14 cellular contexts compared by ENCODE assay signal in the genomic region with DNA sequence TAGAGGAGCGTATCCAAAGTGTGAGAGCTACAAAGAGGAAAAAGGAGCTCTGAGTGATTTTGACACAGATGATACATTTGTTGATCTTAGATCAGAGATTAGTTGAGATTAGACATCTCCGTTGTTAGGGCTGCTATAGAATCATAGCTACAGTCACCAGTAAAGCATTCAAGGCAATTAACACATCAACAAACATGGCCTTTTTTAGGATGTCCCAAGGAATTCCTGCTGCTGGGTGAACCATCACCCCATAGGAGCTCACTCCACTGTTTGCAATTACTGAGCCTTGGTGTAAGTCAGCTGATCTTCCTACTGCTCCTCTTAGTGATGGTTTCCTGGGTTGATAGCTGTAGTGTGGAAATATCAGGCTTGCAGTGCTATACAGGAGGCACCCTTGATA. TPM values are rescaled to one million over a fixed set of nuclear protein-coding genes. Genes with fewer than 3 reads are reported as not detected.
DNase-seq lines count a peak whose midpoint lies in the region; TF ChIP-seq lines count a peak whose summit lies in the region.
"Had no signal": no experiment of that assay in that cellular context is flagged by ENCODE, and none has a peak within 500 bp of the region (broad histone marks: within the 10 kb centered on the region; RNA-seq: fewer than 3 reads in every experiment).

No MANE protein-coding gene starts in this region.

- H3K14ac ChIP-seq in trophoblast cell (ENCODE audit: low read length), result no peak overlapping the region

- 32% methylated on average over 2 of the region's 2 CpGs; no CpG with 5 or more reads in 1 of the 2 experiments for whole genome bisulfite sequencing in endodermal cell (ENCODE audit: insufficient coverage in 1 of 2, insufficient read length in 1 of 2), 2 experiments
- WGBS in trophoblast cell (ENCODE audit: extremely low coverage, insufficient coverage, insufficient read length), result no CpG with 5 or more reads among the region's 2 CpGs

- H2BK5ac ChIP-seq in trophoblast cell (ENCODE audit: low read depth, low read length, poor library complexity), result no peak overlapping the region

- DNase-seq in ELR (ENCODE audit: low read depth), result peak; percentile 78
- DNase-seq in NT2/D1 (ENCODE audit: low read depth, low spot score), result peak; percentile 89
- DNase-seq in endodermal cell, result peak; percentile 70
- DNase-seq in trophoblast cell, result peak; percentile 60 to 81
- no peak for DNase-seq in NCI-H187 treated with DMSO at 0.1 percent for 48 hours (lab: John Stamatoyannopoulos, UW)
- DNase-seq in NCI-H146 (lab: John Stamatoyannopoulos, UW), result no peak
- no peak for DNase-seq in activated CD4-positive, alpha-beta T cell treated with anti-CD3 and anti-CD28 coated beads for 48 hours
- DNase-seq: activated naive CD8-positive, alpha-beta T cell treated with anti-CD3 and anti-CD28 coated beads, Interleukin-2, amount 10 ng/mL, durations not matched to agents 7 days and 5 days; activated T-cell treated with anti-CD3 and anti-CD28 coated beads for 4 hours; Calu3; NCI-H446 treated with DMSO at 0.1 percent for 48 hours; small intestine had no signal

- H2AFZ ChIP-seq in trophoblast cell (ENCODE audit: insufficient read depth, low read length, poor library complexity), result no peak overlapping the region

- peaks cover 9% of the 10 kb centered on the region for H3K4me1 ChIP-seq in NT2/D1 (ENCODE audit: insufficient read depth, insufficient read length)
- peaks cover 11% of the 10 kb centered on the region for H3K4me1 ChIP-seq in endodermal cell (ENCODE audit: control insufficient read depth, insufficient read depth, low read length)
- no peaks in the 10 kb centered on the region for H3K4me1 ChIP-seq in trophoblast cell (ENCODE audit: control insufficient read depth in 1 of 2, insufficient read depth in 2 of 2, low read length in 2 of 2)

- H2BK120ac ChIP-seq in trophoblast cell (ENCODE audit: insufficient read depth, low read length, poor library complexity), result no peak overlapping the region

- H3K4me3 ChIP-seq in NT2/D1 (ENCODE audit: insufficient read length, low read depth) (no peak overlapping the region), endodermal cell (ENCODE audit: low read length) (no peak overlapping the region), trophoblast cell (ENCODE audit: low read depth, low read length) (no peak overlapping the region)

- no peaks in the 10 kb centered on the region for H3K36me3 Mint-ChIP-seq in endodermal cell (ENCODE audit: low read depth)
- H3K36me3 Mint-ChIP-seq: activated naive CD8-positive, alpha-beta T cell treated with anti-CD3 and anti-CD28 coated beads, Interleukin-2, amount 10 ng/mL, durations not matched to agents 7 days and 5 days had no signal

- no peaks in the 10 kb centered on the region for H3K9me3 ChIP-seq in NT2/D1 (ENCODE audit: insufficient read depth, low read length)
- H3K9me3 ChIP-seq in endodermal cell (ENCODE audit: control insufficient read depth, low read length), result no peaks in the 10 kb centered on the region
- H3K9me3 ChIP-seq in trophoblast cell (ENCODE audit: insufficient read depth, low read depth, low read length), result no peaks in the 10 kb centered on the region

- no peak overlapping the region for H3K23ac ChIP-seq in trophoblast cell (ENCODE audit: low read length)

- H3K27me3 ChIP-seq in NT2/D1 (ENCODE audit: insufficient read depth, insufficient read length), result no peaks in the 10 kb centered on the region
- H3K27me3 ChIP-seq in endodermal cell (ENCODE audit: control insufficient read depth, insufficient read depth, low read length, poor library complexity, severe bottlenecking), result no peaks in the 10 kb centered on the region
- no peaks in the 10 kb centered on the region for H3K27me3 ChIP-seq in trophoblast cell (ENCODE audit: insufficient read depth, low read length)

- no peak overlapping the region for H2AK5ac ChIP-seq in trophoblast cell (ENCODE audit: low read length)

- no peak overlapping the region for H4K12ac ChIP-seq in trophoblast cell (ENCODE audit: low read depth, low read length)

- peaks cover 3% of the 10 kb centered on the region for H3K36me3 ChIP-seq in NT2/D1 (ENCODE audit: insufficient read depth, insufficient read length, low read length)
- H3K36me3 ChIP-seq in endodermal cell (ENCODE audit: control insufficient read depth, insufficient read depth, low read length), result no peaks in the 10 kb centered on the region
- no peaks in the 10 kb centered on the region for H3K36me3 ChIP-seq in trophoblast cell (ENCODE audit: control insufficient read depth in 1 of 2, insufficient read depth in 2 of 2, low read length in 2 of 2)

- no peak overlapping the region for H3K4me3 Mint-ChIP-seq in endodermal cell
- H3K4me3 Mint-ChIP-seq: activated naive CD8-positive, alpha-beta T cell treated with anti-CD3 and anti-CD28 coated beads, Interleukin-2, amount 10 ng/mL, durations not matched to agents 7 days and 5 days; stimulated activated naive CD8-positive, alpha-beta T cell treated with anti-CD3 and anti-CD28 coated beads, Interleukin-15, Interleukin-2, amounts not matched to agents 100 ng/mL and 50 ng/mL, for 24 hours had no signal

- no peak overlapping the region for H4K91ac ChIP-seq in trophoblast cell (ENCODE audit: low read depth, low read length)

- peak overlapping the region; percentile 73 for H3K27ac Mint-ChIP-seq in endodermal cell
- H3K27ac Mint-ChIP-seq: activated naive CD8-positive, alpha-beta T cell treated with anti-CD3 and anti-CD28 coated beads, Interleukin-2, amount 10 ng/mL, durations not matched to agents 7 days and 5 days; stimulated activated naive CD8-positive, alpha-beta T cell treated with anti-CD3 and anti-CD28 coated beads, Interleukin-15, Interleukin-2, amounts not matched to agents 100 ng/mL and 50 ng/mL, for 24 hours had no signal

- H4K8ac ChIP-seq in trophoblast cell (ENCODE audit: low read depth, low read length), result no peak overlapping the region

- H3K9ac ChIP-seq in NT2/D1 (ENCODE audit: insufficient read length, low read depth) (no peak overlapping the region), endodermal cell (ENCODE audit: extremely low read depth, low read length, poor library complexity, severe bottlenecking) (no peak overlapping the region), trophoblast cell (ENCODE audit: low read length) (no peak overlapping the region)

- H3K79me1 ChIP-seq in trophoblast cell (ENCODE audit: low read length), result no peaks in the 10 kb centered on the region

- no peaks in the 10 kb centered on the region for H3K27me3 Mint-ChIP-seq in endodermal cell (ENCODE audit: insufficient read depth)
- H3K27me3 Mint-ChIP-seq: activated naive CD8-positive, alpha-beta T cell treated with anti-CD3 and anti-CD28 coated beads, Interleukin-2, amount 10 ng/mL, durations not matched to agents 7 days and 5 days; stimulated activated naive CD8-positive, alpha-beta T cell treated with anti-CD3 and anti-CD28 coated beads, Interleukin-15, Interleukin-2, amounts not matched to agents 100 ng/mL and 50 ng/mL, for 24 hours had no signal

- no peaks in the 10 kb centered on the region for H3K9me3 Mint-ChIP-seq in endodermal cell
- H3K9me3 Mint-ChIP-seq: activated naive CD8-positive, alpha-beta T cell treated with anti-CD3 and anti-CD28 coated beads, Interleukin-2, amount 10 ng/mL, durations not matched to agents 7 days and 5 days; stimulated activated naive CD8-positive, alpha-beta T cell treated with anti-CD3 and anti-CD28 coated beads, Interleukin-15, Interleukin-2, amounts not matched to agents 100 ng/mL and 50 ng/mL, for 24 hours had no signal

- no peak for TF ChIP-seq CTCF in endodermal cell (conservative IDR thresholded peaks at IDR 0.05)

- H3K79me2 ChIP-seq in trophoblast cell (ENCODE audit: control insufficient read depth, insufficient read depth, low read length, poor library complexity), result no peaks in the 10 kb centered on the region

- H3K18ac ChIP-seq in trophoblast cell (ENCODE audit: low read length), result no peak overlapping the region

- no peak overlapping the region for H3K4ac ChIP-seq in trophoblast cell (ENCODE audit: low read depth, low read length)

- H2BK12ac ChIP-seq in trophoblast cell (ENCODE audit: low read length), result no peak overlapping the region

- H3K27ac ChIP-seq in endodermal cell (ENCODE audit: low read depth, low read length) (no peak overlapping the region), trophoblast cell (ENCODE audit: low read depth, low read length) (no peak overlapping the region)

- peaks cover 27% of the 10 kb centered on the region for H3K4me1 Mint-ChIP-seq in endodermal cell
- H3K4me1 Mint-ChIP-seq: activated naive CD8-positive, alpha-beta T cell treated with anti-CD3 and anti-CD28 coated beads, Interleukin-2, amount 10 ng/mL, durations not matched to agents 7 days and 5 days had no signal

- no peak overlapping the region for H3K4me2 ChIP-seq in trophoblast cell (ENCODE audit: low read length)

RNA-seq across cellular contexts. Expression of a gene that starts 6.7 kb away (rescaled TPM):
- total RNA-seq in endodermal cell, result 10 to 100 TPM; 90.3 to 92.5 TPM
- polyA plus RNA-seq in endodermal cell (2013, experiment 1 of 2), result 70.9 TPM
- polyA plus RNA-seq in endodermal cell (2013, experiment 2 of 2), result 67.3 TPM
- polyA plus RNA-seq in trophoblast cell (2013), result 42.6 and 42.9 TPM in 2 replicates

RNA-seq across cellular contexts. Expression of a gene that starts 18.4 kb away (rescaled TPM):
- total RNA-seq in endodermal cell, result not detected
- polyA plus RNA-seq in endodermal cell (2013, experiment 1 of 2), result not detected
- polyA plus RNA-seq in endodermal cell (2013, experiment 2 of 2), result not detected
- polyA plus RNA-seq in trophoblast cell (2013), result not detected in 2 replicates
- total RNA-seq: activated naive CD8-positive, alpha-beta T cell treated with anti-CD3 and anti-CD28 coated beads, Interleukin-2, amount 10 ng/mL, durations not matched to agents 7 days and 5 days; Calu3; mesenteric fat pad had no signal
- polyA plus RNA-seq: small intestine had no signal

RNA-seq across cellular contexts. Expression of a gene that starts 21.6 kb away (rescaled TPM):
- total RNA-seq in endodermal cell, result 10 to 100 TPM; 36.4 to 38.0 TPM
- 51.9 TPM for polyA plus RNA-seq in endodermal cell (2013, experiment 1 of 2)
- polyA plus RNA-seq in endodermal cell (2013, experiment 2 of 2), result 53.0 TPM
- 62.1 and 63.3 TPM in 2 replicates for polyA plus RNA-seq in trophoblast cell (2013)

Comparison
In these comparisons a context has a peak if more than half of its experiments do, and no peak if none do; other contexts are left out.
1. DNase-seq: peak in ELR (single experiment), NT2/D1 (single experiment), endodermal cell (single experiment) and trophoblast cell (2 of 2); none in NCI-H187 treated with DMSO at 0.1 percent for 48 hours (single experiment), NCI-H146 (single experiment) and activated CD4-positive, alpha-beta T cell treated with anti-CD3 and anti-CD28 coated beads for 48 hours (single experiment).